Comparison of ENCODE assay signal across 1 cellular context in the genomic region with DNA sequence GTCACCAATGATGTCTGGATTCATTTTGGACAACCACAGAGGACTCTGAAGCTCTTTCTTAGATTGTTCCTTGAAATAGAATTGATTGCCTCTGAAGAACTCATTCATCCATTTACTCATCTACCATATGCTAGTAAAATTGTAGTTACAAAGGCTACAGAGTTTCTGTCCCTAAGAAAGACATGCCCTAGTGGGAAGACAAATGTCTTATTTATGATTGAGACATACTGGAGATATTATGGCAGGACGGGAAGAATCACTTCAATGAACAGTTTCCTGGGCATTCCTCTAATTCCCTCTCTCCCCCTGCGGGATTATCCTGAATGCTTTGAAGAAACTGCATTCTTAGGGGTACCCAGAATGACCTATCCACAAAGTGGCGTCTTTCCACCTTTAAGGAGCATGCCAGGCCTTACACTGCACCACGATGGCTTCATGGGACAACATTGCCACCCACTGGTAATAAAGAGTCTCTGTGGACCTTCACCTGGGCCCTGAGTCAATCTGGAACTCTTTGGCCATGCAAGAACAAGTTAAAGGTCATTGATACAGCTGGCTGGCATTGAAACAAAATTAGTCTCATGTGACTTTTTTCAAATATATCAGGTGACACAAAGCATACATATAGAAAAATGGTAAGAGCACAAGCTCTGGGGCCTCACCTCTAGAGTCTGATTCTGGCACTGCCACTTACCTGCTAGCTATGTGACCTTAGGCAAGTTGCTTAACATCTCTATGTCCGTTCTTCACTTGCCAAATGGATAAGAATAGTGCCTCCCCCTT.
TF ChIP-seq lines count a peak whose summit lies in the region.

No MANE protein-coding gene starts in this region.

TF ChIP-seq in HepG2, 621 proteins besides CTCF, POLR2A, EP300 and RAD21 (continued from another document and continues in another):
- 0 out of 2 replicates have a peak, but pooled peaks have one; percentile 13 for TF ChIP-seq ARID4A (CRISPR knock-in tag; IDR thresholded peaks at IDR 0.05; ENCODE audit: borderline replicate concordance)
- TF ChIP-seq ZSCAN29 (CRISPR knock-in tag; conservative IDR thresholded peaks at IDR 0.05) = no peak
- TF ChIP-seq RFXAP (CRISPR knock-in tag; IDR thresholded peaks at IDR 0.05; ENCODE audit: borderline replicate concordance) = no peak
- TF ChIP-seq ZFP90 (CRISPR knock-in tag; IDR thresholded peaks at IDR 0.05; ENCODE audit: borderline replicate concordance) = no peak
- TF ChIP-seq HOXA7 (CRISPR knock-in tag; IDR thresholded peaks at IDR 0.05) = no peak
- TF ChIP-seq RORA (CRISPR knock-in tag; IDR thresholded peaks at IDR 0.05) = no peak
- no peak for TF ChIP-seq ZNF333 (CRISPR knock-in tag; IDR thresholded peaks at IDR 0.05; ENCODE audit: borderline replicate concordance)
- TF ChIP-seq LRRFIP1 (CRISPR knock-in tag; conservative IDR thresholded peaks at IDR 0.05) = no peak
- TF ChIP-seq PRMT3 (CRISPR knock-in tag; IDR thresholded peaks at IDR 0.05; ENCODE audit: borderline replicate concordance, low read depth) = no peak
- TF ChIP-seq ZNF7 (CRISPR knock-in tag; IDR thresholded peaks at IDR 0.05) = no peak
- TF ChIP-seq KMT2B (CRISPR knock-in tag; IDR thresholded peaks at IDR 0.05) = no peak
- no peak for TF ChIP-seq GLI4 (CRISPR knock-in tag; IDR thresholded peaks at IDR 0.05; ENCODE audit: borderline replicate concordance)
- peak; percentile 86; the same call in 1 of the 2 replicates for TF ChIP-seq ZNF512B (CRISPR knock-in tag; IDR thresholded peaks at IDR 0.05; ENCODE audit: borderline replicate concordance)
- TF ChIP-seq HNF1B (CRISPR knock-in tag; IDR thresholded peaks at IDR 0.05) = peak; percentile 69; the same call in 1 of the 2 replicates
- no peak for TF ChIP-seq ZNF776 (CRISPR knock-in tag; IDR thresholded peaks at IDR 0.05)
- TF ChIP-seq GABPA (IDR thresholded peaks at IDR 0.05; ENCODE audit: low read depth, low read length) = no peak
- no peak for TF ChIP-seq GABPA (CRISPR knock-in tag; IDR thresholded peaks at IDR 0.05; ENCODE audit: low read depth)
- TF ChIP-seq ZBTB8A (CRISPR knock-in tag; IDR thresholded peaks at IDR 0.05; ENCODE audit: borderline replicate concordance, low read depth) = no peak
- TF ChIP-seq TAF1 (CRISPR knock-in tag; IDR thresholded peaks at IDR 0.05) = no peak
- no peak for TF ChIP-seq ELF4 (CRISPR knock-in tag; IDR thresholded peaks at IDR 0.05; ENCODE audit: borderline replicate concordance)
- TF ChIP-seq ZNF160 (CRISPR knock-in tag; IDR thresholded peaks at IDR 0.05) = no peak
- TF ChIP-seq, protein P1, sequence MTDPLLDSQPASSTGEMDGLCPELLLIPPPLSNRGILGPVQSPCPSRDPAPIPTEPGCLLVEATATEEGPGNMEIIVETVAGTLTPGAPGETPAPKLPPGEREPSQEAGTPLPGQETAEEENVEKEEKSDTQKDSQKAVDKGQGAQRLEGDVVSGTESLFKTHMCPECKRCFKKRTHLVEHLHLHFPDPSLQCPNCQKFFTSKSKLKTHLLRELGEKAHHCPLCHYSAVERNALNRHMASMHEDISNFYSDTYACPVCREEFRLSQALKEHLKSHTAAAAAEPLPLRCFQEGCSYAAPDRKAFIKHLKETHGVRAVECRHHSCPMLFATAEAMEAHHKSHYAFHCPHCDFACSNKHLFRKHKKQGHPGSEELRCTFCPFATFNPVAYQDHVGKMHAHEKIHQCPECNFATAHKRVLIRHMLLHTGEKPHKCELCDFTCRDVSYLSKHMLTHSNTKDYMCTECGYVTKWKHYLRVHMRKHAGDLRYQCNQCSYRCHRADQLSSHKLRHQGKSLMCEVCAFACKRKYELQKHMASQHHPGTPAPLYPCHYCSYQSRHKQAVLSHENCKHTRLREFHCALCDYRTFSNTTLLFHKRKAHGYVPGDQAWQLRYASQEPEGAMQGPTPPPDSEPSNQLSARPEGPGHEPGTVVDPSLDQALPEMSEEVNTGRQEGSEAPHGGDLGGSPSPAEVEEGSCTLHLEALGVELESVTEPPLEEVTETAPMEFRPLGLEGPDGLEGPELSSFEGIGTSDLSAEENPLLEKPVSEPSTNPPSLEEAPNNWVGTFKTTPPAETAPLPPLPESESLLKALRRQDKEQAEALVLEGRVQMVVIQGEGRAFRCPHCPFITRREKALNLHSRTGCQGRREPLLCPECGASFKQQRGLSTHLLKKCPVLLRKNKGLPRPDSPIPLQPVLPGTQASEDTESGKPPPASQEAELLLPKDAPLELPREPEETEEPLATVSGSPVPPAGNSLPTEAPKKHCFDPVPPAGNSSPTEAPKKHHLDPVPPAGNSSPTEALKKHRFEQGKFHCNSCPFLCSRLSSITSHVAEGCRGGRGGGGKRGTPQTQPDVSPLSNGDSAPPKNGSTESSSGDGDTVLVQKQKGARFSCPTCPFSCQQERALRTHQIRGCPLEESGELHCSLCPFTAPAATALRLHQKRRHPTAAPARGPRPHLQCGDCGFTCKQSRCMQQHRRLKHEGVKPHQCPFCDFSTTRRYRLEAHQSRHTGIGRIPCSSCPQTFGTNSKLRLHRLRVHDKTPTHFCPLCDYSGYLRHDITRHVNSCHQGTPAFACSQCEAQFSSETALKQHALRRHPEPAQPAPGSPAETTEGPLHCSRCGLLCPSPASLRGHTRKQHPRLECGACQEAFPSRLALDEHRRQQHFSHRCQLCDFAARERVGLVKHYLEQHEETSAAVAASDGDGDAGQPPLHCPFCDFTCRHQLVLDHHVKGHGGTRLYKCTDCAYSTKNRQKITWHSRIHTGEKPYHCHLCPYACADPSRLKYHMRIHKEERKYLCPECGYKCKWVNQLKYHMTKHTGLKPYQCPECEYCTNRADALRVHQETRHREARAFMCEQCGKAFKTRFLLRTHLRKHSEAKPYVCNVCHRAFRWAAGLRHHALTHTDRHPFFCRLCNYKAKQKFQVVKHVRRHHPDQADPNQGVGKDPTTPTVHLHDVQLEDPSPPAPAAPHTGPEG (CRISPR knock-in tag; IDR thresholded peaks at IDR 0.05) = no peak
- TF ChIP-seq RCOR2 (CRISPR knock-in tag; IDR thresholded peaks at IDR 0.05) = no peak
- TF ChIP-seq SMYD3 (CRISPR knock-in tag; IDR thresholded peaks at IDR 0.05) = no peak
- TF ChIP-seq YEATS2 (CRISPR knock-in tag; IDR thresholded peaks at IDR 0.05; ENCODE audit: borderline replicate concordance) = peak; percentile 55; the same call in 1 of the 2 replicates
- TF ChIP-seq STAT6 (CRISPR knock-in tag; IDR thresholded peaks at IDR 0.05; ENCODE audit: borderline replicate concordance) = no peak
- TF ChIP-seq, protein P2, sequence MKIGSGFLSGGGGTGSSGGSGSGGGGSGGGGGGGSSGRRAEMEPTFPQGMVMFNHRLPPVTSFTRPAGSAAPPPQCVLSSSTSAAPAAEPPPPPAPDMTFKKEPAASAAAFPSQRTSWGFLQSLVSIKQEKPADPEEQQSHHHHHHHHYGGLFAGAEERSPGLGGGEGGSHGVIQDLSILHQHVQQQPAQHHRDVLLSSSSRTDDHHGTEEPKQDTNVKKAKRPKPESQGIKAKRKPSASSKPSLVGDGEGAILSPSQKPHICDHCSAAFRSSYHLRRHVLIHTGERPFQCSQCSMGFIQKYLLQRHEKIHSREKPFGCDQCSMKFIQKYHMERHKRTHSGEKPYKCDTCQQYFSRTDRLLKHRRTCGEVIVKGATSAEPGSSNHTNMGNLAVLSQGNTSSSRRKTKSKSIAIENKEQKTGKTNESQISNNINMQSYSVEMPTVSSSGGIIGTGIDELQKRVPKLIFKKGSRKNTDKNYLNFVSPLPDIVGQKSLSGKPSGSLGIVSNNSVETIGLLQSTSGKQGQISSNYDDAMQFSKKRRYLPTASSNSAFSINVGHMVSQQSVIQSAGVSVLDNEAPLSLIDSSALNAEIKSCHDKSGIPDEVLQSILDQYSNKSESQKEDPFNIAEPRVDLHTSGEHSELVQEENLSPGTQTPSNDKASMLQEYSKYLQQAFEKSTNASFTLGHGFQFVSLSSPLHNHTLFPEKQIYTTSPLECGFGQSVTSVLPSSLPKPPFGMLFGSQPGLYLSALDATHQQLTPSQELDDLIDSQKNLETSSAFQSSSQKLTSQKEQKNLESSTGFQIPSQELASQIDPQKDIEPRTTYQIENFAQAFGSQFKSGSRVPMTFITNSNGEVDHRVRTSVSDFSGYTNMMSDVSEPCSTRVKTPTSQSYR (CRISPR knock-in tag; IDR thresholded peaks at IDR 0.05; ENCODE audit: borderline replicate concordance) = no peak
- no peak for TF ChIP-seq RFX5 (IDR thresholded peaks at IDR 0.05; ENCODE audit: low read depth, low read length)
